ENCODE assay signal across 8 cellular contexts in the genomic region with DNA sequence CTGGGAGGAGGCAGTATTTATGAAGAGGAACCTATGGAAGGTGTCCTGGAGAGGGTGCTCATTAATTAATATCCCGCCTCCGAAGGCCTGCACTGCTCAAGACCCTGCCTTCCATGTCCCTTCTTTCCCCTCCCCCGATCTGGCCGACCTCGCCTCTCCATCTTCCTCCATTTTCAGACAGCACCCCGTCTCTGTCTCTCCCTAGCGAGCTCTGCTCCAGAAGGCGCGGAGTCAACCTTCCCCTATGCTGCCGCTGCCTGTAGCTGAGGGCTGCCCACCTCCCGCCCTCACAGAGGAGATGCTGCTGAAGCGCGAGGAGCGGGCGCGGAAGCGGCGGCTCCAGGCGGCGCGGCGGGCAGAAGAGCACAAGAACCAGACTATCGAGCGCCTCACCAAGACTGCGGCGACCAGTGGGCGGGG. TPM values are rescaled to one million over a fixed set of nuclear protein-coding genes. Genes with fewer than 3 reads are reported as not detected.
DNase-seq lines count a peak whose midpoint lies in the region; ATAC-seq and TF ChIP-seq lines count a peak whose summit lies in the region.

No MANE protein-coding gene starts in this region.

- no peak for DNase-seq in T-helper 2 cell treated with Interferon-gamma antibody and Interleukin-4, amounts not matched to agents 5 μg/mL and 100 μg/mL, for 36 hours (ENCODE audit: low spot score)
- DNase-seq in T-helper 2 cell = no peak
- DNase-seq in T-helper 17 cell = no peak
- no peak for DNase-seq in right cardiac atrium
- no peak for DNase-seq in omental fat pad (ENCODE audit: low spot score)

- H3K4me3 ChIP-seq in right cardiac atrium (ENCODE audit: low read length) = peak overlapping the region; percentile 69
- peak overlapping the region; percentile 51 to 76 (median 65) for H3K4me3 ChIP-seq in skin epidermis

- H3K27ac Mint-ChIP-seq in T-helper 2 cell treated with Interferon-gamma antibody and Interleukin-4, amounts not matched to agents 5 μg/mL and 100 μg/mL, for 36 hours = peak overlapping the region; percentile 86
- peak overlapping the region; percentile 100 for H3K27ac Mint-ChIP-seq in T-helper 17 cell

- H3K4me1 ChIP-seq in right cardiac atrium (ENCODE audit: control insufficient read depth, insufficient read depth, low read length) = peaks cover 9% of the 10 kb centered on the region

- H3K27me3 ChIP-seq in right cardiac atrium (ENCODE audit: control insufficient read depth, insufficient read depth) = no peaks in the 10 kb centered on the region

- H3K9me3 Mint-ChIP-seq in T-helper 2 cell treated with Interferon-gamma antibody and Interleukin-4, amounts not matched to agents 5 μg/mL and 100 μg/mL, for 36 hours = no peaks in the 10 kb centered on the region

- intact Hi-C loops in right cardiac atrium (cut with DNase I) = no loop called here

- TF ChIP-seq CTCF in omental fat pad (IDR thresholded peaks at IDR 0.05) = no peak

- peak overlapping the region; percentile 93 for H3K4me3 Mint-ChIP-seq in T-helper 2 cell treated with Interferon-gamma antibody and Interleukin-4, amounts not matched to agents 5 μg/mL and 100 μg/mL, for 36 hours
- H3K4me3 Mint-ChIP-seq in T-helper 17 cell = peak overlapping the region; percentile 100

- ATAC-seq in T-helper 17 cell (no peak), right cardiac atrium (no peak), HG02623 (IDR thresholded peaks at IDR 0.05; ENCODE audit: unreplicated experiment) (no peak), omental fat pad (ENCODE audit: low FRiP score) (no peak), GM21423 (IDR thresholded peaks at IDR 0.05; ENCODE audit: unreplicated experiment) (no peak)

- H3K9me3 ChIP-seq in T-helper 17 cell (ENCODE audit: control insufficient read depth, low read length, poor library complexity, severe bottlenecking) = no peaks in the 10 kb centered on the region
- no peaks in the 10 kb centered on the region for H3K9me3 ChIP-seq in right cardiac atrium (ENCODE audit: control insufficient read depth, low read length)

- H3K27ac ChIP-seq in right cardiac atrium (ENCODE audit: low read length) (peak overlapping the region; percentile 96), skin epidermis (peak overlapping the region; percentile 24 to 99 (median 94))

- H3K27me3 Mint-ChIP-seq in T-helper 2 cell treated with Interferon-gamma antibody and Interleukin-4, amounts not matched to agents 5 μg/mL and 100 μg/mL, for 36 hours (ENCODE audit: low read depth) = no peaks in the 10 kb centered on the region
- no peaks in the 10 kb centered on the region for H3K27me3 Mint-ChIP-seq in T-helper 17 cell

- peaks cover 18% of the 10 kb centered on the region for H3K36me3 Mint-ChIP-seq in T-helper 2 cell treated with Interferon-gamma antibody and Interleukin-4, amounts not matched to agents 5 μg/mL and 100 μg/mL, for 36 hours (ENCODE audit: low read depth)
- H3K36me3 Mint-ChIP-seq in T-helper 17 cell (ENCODE audit: low read depth) = peaks cover 10% of the 10 kb centered on the region

- H3K4me1 Mint-ChIP-seq in T-helper 2 cell treated with Interferon-gamma antibody and Interleukin-4, amounts not matched to agents 5 μg/mL and 100 μg/mL, for 36 hours (ENCODE audit: low read depth) = peaks cover 50% of the 10 kb centered on the region
- peaks cover 59% of the 10 kb centered on the region for H3K4me1 Mint-ChIP-seq in T-helper 17 cell

- 2% methylated on average over 27 of the region's 27 CpGs for WGBS in right cardiac atrium

RNA-seq across cellular contexts. Expression of gene WBP1, which starts 1.1 kb away (rescaled TPM):
- total RNA-seq in T-helper 17 cell = 10 to 100 TPM; 61.7 to 64.2 TPM
- 10 to 100 TPM; 48.9 to 60.0 (median 56.7) TPM for total RNA-seq in right cardiac atrium
- polyA plus RNA-seq in right cardiac atrium = 63.1 TPM
- total RNA-seq in omental fat pad = 10 to 100 TPM; 34.9 to 64.5 (median 44.3) TPM

RNA-seq across cellular contexts. Expression of gene INO80B, which starts 2.3 kb away (rescaled TPM):
- total RNA-seq in T-helper 17 cell = 10 to 100 TPM; 35.1 to 45.2 TPM
- total RNA-seq in right cardiac atrium = 10 to 100 TPM; 19.2 to 22.9 (median 20.7) TPM
- polyA plus RNA-seq in right cardiac atrium = 16.8 TPM
- total RNA-seq in omental fat pad = 10 to 100 TPM in 3 of 4 donors, 1 to 10 TPM in 1; 4.6 to 26.5 (median 14.9) TPM

RNA-seq across cellular contexts. Expression of gene MOGS, which starts 8.0 kb away (rescaled TPM):
- total RNA-seq in T-helper 17 cell = 10 to 100 TPM; 66.2 to 68.9 TPM
- 10 to 100 TPM; 23.4 to 25.1 (median 24.5) TPM for total RNA-seq in right cardiac atrium
- polyA plus RNA-seq in right cardiac atrium = 19.9 TPM
- total RNA-seq in omental fat pad = 10 to 100 TPM; 31.8 to 43.0 (median 40.4) TPM

RNA-seq across cellular contexts. Expression of gene MRPL53, which starts 15.3 kb away (rescaled TPM):
- 10 to 100 TPM; 31.4 to 67.9 TPM for total RNA-seq in T-helper 17 cell
- total RNA-seq in right cardiac atrium = 100 to 1,000 TPM; 116 to 157 (median 131) TPM
- 107 TPM for polyA plus RNA-seq in right cardiac atrium
- total RNA-seq in omental fat pad = 10 to 100 TPM; 33.3 to 44.6 (median 36.9) TPM

RNA-seq across cellular contexts. Expression of gene RTKN, which starts 15.4 kb away (rescaled TPM):
- total RNA-seq in T-helper 17 cell (under 1 TPM; 0.37 to 0.57 TPM), right cardiac atrium (10 to 100 TPM; 21.5 to 27.9 (median 25.9) TPM), omental fat pad (10 to 100 TPM in 3 of 4 donors, 1 to 10 TPM in 1; 9.1 to 32.2 (median 19.3) TPM)
- polyA plus RNA-seq in right cardiac atrium = 16.2 TPM
